Comparison of ENCODE assay signal across 1 cellular context in the genomic region with DNA sequence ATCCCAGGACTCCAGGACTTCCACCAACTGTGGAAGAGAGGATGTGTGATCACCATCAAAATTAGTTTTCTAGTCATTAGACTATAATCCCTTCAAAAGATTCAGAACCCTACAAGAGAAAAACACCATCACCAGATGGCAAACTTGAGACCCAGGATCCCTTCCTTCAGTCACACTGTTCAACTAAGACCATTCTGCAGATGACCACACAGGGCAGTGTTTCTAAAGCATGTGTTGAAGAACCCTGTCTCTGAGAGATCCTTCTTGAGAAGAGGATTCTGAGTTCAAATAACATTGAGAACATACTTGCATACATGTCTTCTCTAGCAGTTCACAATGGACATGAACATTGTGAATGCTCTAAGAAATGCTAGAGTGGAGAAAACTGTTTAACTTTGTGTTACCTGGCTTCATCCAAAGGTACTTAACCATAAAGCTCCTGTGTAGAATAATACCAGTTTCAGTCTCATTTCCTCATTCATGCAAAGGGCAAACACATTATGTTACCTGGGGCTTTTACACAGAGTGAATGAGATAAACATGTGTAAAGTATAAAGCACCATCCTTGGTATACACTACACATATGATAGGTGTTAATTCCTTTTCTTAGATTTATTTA.
TF ChIP-seq lines count a peak whose summit lies in the region.

No MANE protein-coding gene starts in this region.

TF ChIP-seq in K562, 482 proteins besides CTCF, POLR2A, EP300 and RAD21 (continued from another document):
- TF ChIP-seq, protein P1, sequence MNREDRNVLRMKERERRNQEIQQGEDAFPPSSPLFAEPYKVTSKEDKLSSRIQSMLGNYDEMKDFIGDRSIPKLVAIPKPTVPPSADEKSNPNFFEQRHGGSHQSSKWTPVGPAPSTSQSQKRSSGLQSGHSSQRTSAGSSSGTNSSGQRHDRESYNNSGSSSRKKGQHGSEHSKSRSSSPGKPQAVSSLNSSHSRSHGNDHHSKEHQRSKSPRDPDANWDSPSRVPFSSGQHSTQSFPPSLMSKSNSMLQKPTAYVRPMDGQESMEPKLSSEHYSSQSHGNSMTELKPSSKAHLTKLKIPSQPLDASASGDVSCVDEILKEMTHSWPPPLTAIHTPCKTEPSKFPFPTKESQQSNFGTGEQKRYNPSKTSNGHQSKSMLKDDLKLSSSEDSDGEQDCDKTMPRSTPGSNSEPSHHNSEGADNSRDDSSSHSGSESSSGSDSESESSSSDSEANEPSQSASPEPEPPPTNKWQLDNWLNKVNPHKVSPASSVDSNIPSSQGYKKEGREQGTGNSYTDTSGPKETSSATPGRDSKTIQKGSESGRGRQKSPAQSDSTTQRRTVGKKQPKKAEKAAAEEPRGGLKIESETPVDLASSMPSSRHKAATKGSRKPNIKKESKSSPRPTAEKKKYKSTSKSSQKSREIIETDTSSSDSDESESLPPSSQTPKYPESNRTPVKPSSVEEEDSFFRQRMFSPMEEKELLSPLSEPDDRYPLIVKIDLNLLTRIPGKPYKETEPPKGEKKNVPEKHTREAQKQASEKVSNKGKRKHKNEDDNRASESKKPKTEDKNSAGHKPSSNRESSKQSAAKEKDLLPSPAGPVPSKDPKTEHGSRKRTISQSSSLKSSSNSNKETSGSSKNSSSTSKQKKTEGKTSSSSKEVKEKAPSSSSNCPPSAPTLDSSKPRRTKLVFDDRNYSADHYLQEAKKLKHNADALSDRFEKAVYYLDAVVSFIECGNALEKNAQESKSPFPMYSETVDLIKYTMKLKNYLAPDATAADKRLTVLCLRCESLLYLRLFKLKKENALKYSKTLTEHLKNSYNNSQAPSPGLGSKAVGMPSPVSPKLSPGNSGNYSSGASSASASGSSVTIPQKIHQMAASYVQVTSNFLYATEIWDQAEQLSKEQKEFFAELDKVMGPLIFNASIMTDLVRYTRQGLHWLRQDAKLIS (CRISPR knock-in tag; IDR thresholded peaks at IDR 0.05), result no peak
- TF ChIP-seq ZNF785 (CRISPR knock-in tag; IDR thresholded peaks at IDR 0.05), result no peak
- no peak for TF ChIP-seq ARNT (IDR thresholded peaks at IDR 0.05)
- TF ChIP-seq, protein P2, sequence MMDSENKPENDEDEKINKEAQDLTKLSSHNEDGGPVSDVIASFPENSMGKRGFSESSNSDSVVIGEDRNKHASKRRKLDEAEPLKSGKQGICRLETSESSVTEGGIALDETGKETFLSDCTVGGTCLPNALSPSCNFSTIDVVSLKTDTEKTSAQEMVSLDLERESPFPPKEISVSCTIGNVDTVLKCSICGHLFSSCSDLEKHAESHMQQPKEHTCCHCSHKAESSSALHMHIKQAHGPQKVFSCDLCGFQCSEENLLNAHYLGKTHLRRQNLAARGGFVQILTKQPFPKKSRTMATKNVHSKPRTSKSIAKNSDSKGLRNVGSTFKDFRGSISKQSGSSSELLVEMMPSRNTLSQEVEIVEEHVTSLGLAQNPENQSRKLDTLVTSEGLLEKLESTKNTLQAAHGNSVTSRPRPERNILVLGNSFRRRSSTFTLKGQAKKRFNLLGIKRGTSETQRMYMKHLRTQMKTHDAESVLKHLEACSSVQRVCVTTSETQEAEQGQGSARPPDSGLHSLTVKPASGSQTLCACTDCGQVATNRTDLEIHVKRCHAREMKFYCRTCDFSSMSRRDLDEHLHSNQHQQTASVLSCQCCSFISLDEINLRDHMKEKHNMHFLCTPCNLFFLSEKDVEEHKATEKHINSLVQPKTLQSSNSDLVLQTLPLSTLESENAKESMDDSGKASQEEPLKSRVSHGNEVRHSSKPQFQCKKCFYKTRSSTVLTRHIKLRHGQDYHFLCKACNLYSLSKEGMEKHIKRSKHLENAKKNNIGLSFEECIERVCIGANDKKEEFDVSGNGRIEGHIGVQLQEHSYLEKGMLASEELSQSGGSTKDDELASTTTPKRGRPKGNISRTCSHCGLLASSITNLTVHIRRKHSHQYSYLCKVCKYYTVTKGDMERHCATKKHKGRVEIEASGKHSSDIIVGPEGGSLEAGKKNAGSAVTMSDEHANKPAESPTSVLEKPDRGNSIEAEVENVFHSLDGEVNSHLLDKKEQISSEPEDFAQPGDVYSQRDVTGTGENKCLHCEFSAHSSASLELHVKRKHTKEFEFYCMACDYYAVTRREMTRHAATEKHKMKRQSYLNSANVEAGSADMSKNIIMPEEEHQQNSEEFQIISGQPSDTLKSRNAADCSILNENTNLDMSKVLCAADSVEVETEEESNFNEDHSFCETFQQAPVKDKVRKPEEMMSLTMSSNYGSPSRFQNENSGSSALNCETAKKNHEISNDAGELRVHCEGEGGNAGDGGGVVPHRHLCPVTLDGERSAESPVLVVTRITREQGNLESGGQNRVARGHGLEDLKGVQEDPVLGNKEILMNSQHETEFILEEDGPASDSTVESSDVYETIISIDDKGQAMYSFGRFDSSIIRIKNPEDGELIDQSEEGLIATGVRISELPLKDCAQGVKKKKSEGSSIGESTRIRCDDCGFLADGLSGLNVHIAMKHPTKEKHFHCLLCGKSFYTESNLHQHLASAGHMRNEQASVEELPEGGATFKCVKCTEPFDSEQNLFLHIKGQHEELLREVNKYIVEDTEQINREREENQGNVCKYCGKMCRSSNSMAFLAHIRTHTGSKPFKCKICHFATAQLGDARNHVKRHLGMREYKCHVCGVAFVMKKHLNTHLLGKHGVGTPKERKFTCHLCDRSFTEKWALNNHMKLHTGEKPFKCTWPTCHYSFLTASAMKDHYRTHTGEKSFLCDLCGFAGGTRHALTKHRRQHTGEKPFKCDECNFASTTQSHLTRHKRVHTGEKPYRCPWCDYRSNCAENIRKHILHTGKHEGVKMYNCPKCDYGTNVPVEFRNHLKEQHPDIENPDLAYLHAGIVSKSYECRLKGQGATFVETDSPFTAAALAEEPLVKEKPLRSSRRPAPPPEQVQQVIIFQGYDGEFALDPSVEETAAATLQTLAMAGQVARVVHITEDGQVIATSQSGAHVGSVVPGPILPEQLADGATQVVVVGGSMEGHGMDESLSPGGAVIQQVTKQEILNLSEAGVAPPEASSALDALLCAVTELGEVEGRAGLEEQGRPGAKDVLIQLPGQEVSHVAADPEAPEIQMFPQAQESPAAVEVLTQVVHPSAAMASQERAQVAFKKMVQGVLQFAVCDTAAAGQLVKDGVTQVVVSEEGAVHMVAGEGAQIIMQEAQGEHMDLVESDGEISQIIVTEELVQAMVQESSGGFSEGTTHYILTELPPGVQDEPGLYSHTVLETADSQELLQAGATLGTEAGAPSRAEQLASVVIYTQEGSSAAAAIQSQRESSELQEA (IDR thresholded peaks at IDR 0.05; ENCODE audit: low read depth), result no peak
- TF ChIP-seq MIER1 (IDR thresholded peaks at IDR 0.05; ENCODE audit: low read depth), result no peak
- no peak for TF ChIP-seq MEF2D (tag; conservative IDR thresholded peaks at IDR 0.05; ENCODE audit: low read depth)
- no peak for TF ChIP-seq SAP30 (IDR thresholded peaks at IDR 0.05; ENCODE audit: borderline replicate concordance, insufficient read depth, low read depth, low read length, poor library complexity, severe bottlenecking)
- TF ChIP-seq PTBP1 (IDR thresholded peaks at IDR 0.05; ENCODE audit: low read depth, low read length), result no peak
- no peak for TF ChIP-seq EWSR1 (IDR thresholded peaks at IDR 0.05; ENCODE audit: borderline replicate concordance, low read depth, partially characterized antibody)
- TF ChIP-seq, protein P3, sequence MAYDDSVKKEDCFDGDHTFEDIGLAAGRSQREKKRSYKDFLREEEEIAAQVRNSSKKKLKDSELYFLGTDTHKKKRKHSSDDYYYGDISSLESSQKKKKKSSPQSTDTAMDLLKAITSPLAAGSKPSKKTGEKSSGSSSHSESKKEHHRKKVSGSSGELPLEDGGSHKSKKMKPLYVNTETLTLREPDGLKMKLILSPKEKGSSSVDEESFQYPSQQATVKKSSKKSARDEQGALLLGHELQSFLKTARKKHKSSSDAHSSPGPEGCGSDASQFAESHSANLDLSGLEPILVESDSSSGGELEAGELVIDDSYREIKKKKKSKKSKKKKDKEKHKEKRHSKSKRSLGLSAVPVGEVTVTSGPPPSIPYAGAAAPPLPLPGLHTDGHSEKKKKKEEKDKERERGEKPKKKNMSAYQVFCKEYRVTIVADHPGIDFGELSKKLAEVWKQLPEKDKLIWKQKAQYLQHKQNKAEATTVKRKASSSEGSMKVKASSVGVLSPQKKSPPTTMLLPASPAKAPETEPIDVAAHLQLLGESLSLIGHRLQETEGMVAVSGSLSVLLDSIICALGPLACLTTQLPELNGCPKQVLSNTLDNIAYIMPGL (CRISPR knock-in tag; IDR thresholded peaks at IDR 0.05), result no peak
- TF ChIP-seq POLR2AphosphoS5 (IDR thresholded peaks at IDR 0.05; ENCODE audit: control insufficient read depth, insufficient read depth, low read depth, low read length), result no peak
- TF ChIP-seq ZNF3 (CRISPR knock-in tag; IDR thresholded peaks at IDR 0.05), result no peak
- TF ChIP-seq ZNF707 (CRISPR knock-in tag; conservative IDR thresholded peaks at IDR 0.05), result no peak
TF ChIP-seq in K562: peak in this region for 0.
